13 cellular contexts compared by ENCODE assay signal in the genomic region with DNA sequence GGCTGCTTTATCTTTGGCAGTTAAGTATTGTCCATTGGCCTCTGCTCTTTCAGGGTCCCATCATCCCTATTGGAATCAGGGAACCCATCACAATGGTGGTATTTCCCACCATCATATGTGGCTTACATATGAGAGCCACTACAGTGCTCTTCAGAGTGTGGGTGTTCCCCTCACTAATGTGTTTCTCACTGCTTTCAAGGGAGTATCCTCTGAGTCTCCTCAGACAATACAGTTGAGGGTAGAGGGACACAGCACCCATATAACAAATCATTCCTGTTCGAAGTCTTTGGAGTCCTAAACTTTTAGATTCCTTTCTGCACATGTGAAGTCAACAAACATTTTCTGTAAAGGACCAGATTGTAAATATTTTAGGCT. TPM values are rescaled to one million over a fixed set of nuclear protein-coding genes. Genes with fewer than 3 reads are reported as not detected.
DNase-seq lines count a peak whose midpoint lies in the region; ATAC-seq and TF ChIP-seq lines count a peak whose summit lies in the region.
"Had no signal": no experiment of that assay in that cellular context is flagged by ENCODE, and none has a peak within 500 bp of the region (broad histone marks: within the 10 kb centered on the region; RNA-seq: fewer than 3 reads in every experiment).

No MANE protein-coding gene starts in this region.

- TF ChIP-seq CTCF in lower leg skin (IDR thresholded peaks at IDR 0.05), result no peak

- ATAC-seq in GM18520 (IDR thresholded peaks at IDR 0.05; ENCODE audit: unreplicated experiment) (peak; percentile 12), GM21367 (IDR thresholded peaks at IDR 0.05; ENCODE audit: unreplicated experiment) (peak; percentile 26), HG03025 (IDR thresholded peaks at IDR 0.05; ENCODE audit: low FRiP score, unreplicated experiment) (peak; percentile 29)
- ATAC-seq in activated T-helper 17 cell treated with anti-CD3 and anti-CD28 coated beads, Interleukin-2, amount 50 U/mL, for 72 hours (replicated peaks), result peak; percentile 65
- ATAC-seq: Right ventricle myocardium inferior had no signal

- 77 to 90% methylated on average over 1 of the region's 1 CpG for WGBS in lower leg skin, 2 donors

- DNase-seq in lower leg skin (ENCODE audit: low spot score in 2 of 2) (no peak), HCEC 1CT (no peak), CD1c-positive myeloid dendritic cell (ENCODE audit: extremely low spot score) (no peak)
- no peak for DNase-seq in activated CD8-positive, alpha-beta memory T cell treated with anti-CD3 and anti-CD28 coated beads for 24 hours
- DNase-seq: adrenal gland, COR-L47, NCI-H1930 had no signal

- no peaks in the 10 kb centered on the region for H3K4me1 Mint-ChIP-seq in activated T-helper 17 cell treated with anti-CD3 and anti-CD28 coated beads, Interleukin-2, amount 50 U/mL, for 72 hours
- H3K4me1 Mint-ChIP-seq: naive thymus-derived CD8-positive, alpha-beta T cell had no signal

- H3K27ac Mint-ChIP-seq in activated T-helper 17 cell treated with anti-CD3 and anti-CD28 coated beads, Interleukin-2, amount 50 U/mL, for 72 hours, result no peak overlapping the region

- no peaks in the 10 kb centered on the region for H3K36me3 Mint-ChIP-seq in activated T-helper 17 cell treated with anti-CD3 and anti-CD28 coated beads, Interleukin-2, amount 50 U/mL, for 72 hours (ENCODE audit: low read depth)
- H3K36me3 Mint-ChIP-seq: naive thymus-derived CD8-positive, alpha-beta T cell had no signal

- no peak overlapping the region for H3K4me3 ChIP-seq in lower leg skin (ENCODE audit: low read depth, poor library complexity, severe bottlenecking)
- H3K4me3 ChIP-seq: adrenal gland had no signal

- H3K4me3 Mint-ChIP-seq in activated T-helper 17 cell treated with anti-CD3 and anti-CD28 coated beads, Interleukin-2, amount 50 U/mL, for 72 hours, result no peak overlapping the region
- H3K4me3 Mint-ChIP-seq: naive thymus-derived CD8-positive, alpha-beta T cell had no signal

- no peaks in the 10 kb centered on the region for H3K27me3 Mint-ChIP-seq in activated T-helper 17 cell treated with anti-CD3 and anti-CD28 coated beads, Interleukin-2, amount 50 U/mL, for 72 hours

- intact Hi-C loops in lower leg skin (cut with DNase I; ENCODE audit: low total_unique reads), result no loop called here

- no peaks in the 10 kb centered on the region for H3K9me3 Mint-ChIP-seq in activated T-helper 17 cell treated with anti-CD3 and anti-CD28 coated beads, Interleukin-2, amount 50 U/mL, for 72 hours
- H3K9me3 Mint-ChIP-seq: naive thymus-derived CD8-positive, alpha-beta T cell had no signal

- no peak for TF ChIP-seq POLR2A in lower leg skin (IDR thresholded peaks at IDR 0.05)

RNA-seq across cellular contexts. Expression of a gene that starts 48.7 kb away (rescaled TPM):
- 10 to 100 TPM; 27.4 to 54.0 TPM for total RNA-seq in activated T-helper 17 cell treated with anti-CD3 and anti-CD28 coated beads, Interleukin-2, amount 50 U/mL, for 72 hours
- 10 to 100 TPM; 13.3 to 29.2 (median 18.9) TPM for total RNA-seq in lower leg skin

Comparison
In these comparisons a context has a peak if more than half of its experiments do, and no peak if none do; other contexts are left out.
1. ATAC-seq: peak in every context shown above with its lines; median percentile 65 in activated T-helper 17 cell treated with anti-CD3 and anti-CD28 coated beads, Interleukin-2, amount 50 U/mL, for 72 hours; 29 in HG03025; 26 in GM21367; 12 in GM18520.